ENCODE assay signal across 25 cellular contexts in the genomic region with DNA sequence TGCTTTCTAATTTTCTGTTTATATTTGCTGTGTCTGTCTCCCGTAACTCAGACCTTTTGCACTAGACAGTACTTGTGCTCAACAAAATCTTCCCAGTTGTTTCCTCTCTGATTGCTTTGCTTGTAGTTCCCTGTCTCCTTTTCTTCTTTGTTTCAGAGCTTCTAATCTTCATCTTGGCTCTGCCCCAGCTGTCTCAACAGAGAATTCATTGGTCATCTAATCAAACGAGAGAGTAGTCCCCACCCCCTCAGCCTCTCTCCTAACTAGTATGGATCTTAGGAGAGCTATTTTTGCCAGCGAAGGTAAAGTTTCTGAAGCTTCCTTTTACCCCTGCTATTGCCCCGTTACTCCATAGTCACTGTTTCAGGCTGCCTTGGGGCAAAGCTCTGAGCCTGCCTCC. TPM values are rescaled to one million over a fixed set of nuclear protein-coding genes. Genes with fewer than 3 reads are reported as not detected.
DNase-seq lines count a peak whose midpoint lies in the region; ATAC-seq and TF ChIP-seq lines count a peak whose summit lies in the region.
"Had no signal": no experiment of that assay in that cellular context is flagged by ENCODE, and none has a peak within 500 bp of the region (broad histone marks: within the 10 kb centered on the region; RNA-seq: fewer than 3 reads in every experiment).

No MANE protein-coding gene starts in this region.

- 59 to 61% methylated on average over 4 of the region's 4 CpGs for WGBS in testis, 2 donors

- intact Hi-C loops in testis (cut with DNase I; ENCODE audit: low total_unique reads) = no loop called here

- H3K27ac ChIP-seq in brain microvascular endothelial cell (no peak overlapping the region), testis (no peak overlapping the region)

- no peak for TF ChIP-seq POLR2A in testis (IDR thresholded peaks at IDR 0.05)

- H3K4me3 ChIP-seq in brain microvascular endothelial cell (ENCODE audit: low read depth, low read length) = no peak overlapping the region
- H3K4me3 ChIP-seq in testis = no peak overlapping the region

- H3K4me1 ChIP-seq in testis = peaks cover 7% of the 10 kb centered on the region
- H3K4me1 ChIP-seq: Caco-2 had no signal

- peak; percentile 53 for DNase-seq in NCI-H82 (lab: John Stamatoyannopoulos, UW)
- DNase-seq in NCI-H82 treated with DMSO at 0.1 percent for 48 hours (lab: John Stamatoyannopoulos, UW; ENCODE audit: unreplicated experiment) = no peak
- peak; percentile 50 for DNase-seq in brain microvascular endothelial cell
- peak; percentile 35 for DNase-seq in medulla oblongata (ENCODE audit: extremely low spot score)
- DNase-seq in testis = peak; percentile 57
- DNase-seq in NCI-H1417 treated with DMSO at 0.1 percent for 48 hours (lab: John Stamatoyannopoulos, UW) = no peak
- no peak for DNase-seq in hepatic stellate cell (ENCODE audit: low spot score)
- DNase-seq: 8988T; activated CD4-positive, alpha-beta memory T cell treated with anti-CD3 and anti-CD28 coated beads, Interleukin-2, amount 10 ng/mL, durations not matched to agents 7 days and 5 days; activated CD4-positive, alpha-beta T cell treated with anti-CD3 and anti-CD28 coated beads for 1 hour; amniotic stem cell; Caco-2; DMS79; effector CD4-positive, alpha-beta T cell; glutamatergic neuron; islet precursor cell; left ventricle myocardium superior; NCI-H187; NCI-H2171 treated with DMSO at 0.1 percent for 48 hours; NCI-H510A; stimulated activated CD4-positive, alpha-beta T cell treated with anti-CD3 and anti-CD28 coated beads, Interleukin-15, amount 100 ng/mL, for 24 hours; stimulated activated CD4-positive, alpha-beta T cell treated with anti-CD3 and anti-CD28 coated beads, Interleukin-4, amount 100 ng/mL, for 4 hours had no signal

- in situ Hi-C loops in brain microvascular endothelial cell (cut with HindIII; ENCODE audit: low pct_ligation_motif_present, low sequenced_read_pairs) = no loop called here

- no peaks in the 10 kb centered on the region for H3K27me3 ChIP-seq in brain microvascular endothelial cell (replicated peaks)
- no peaks in the 10 kb centered on the region for H3K27me3 ChIP-seq in testis

- ATAC-seq in GM21576 (IDR thresholded peaks at IDR 0.05; ENCODE audit: unreplicated experiment) = no peak
- ATAC-seq: activated T-helper 17 cell treated with anti-CD3 and anti-CD28 coated beads, Interleukin-2, amount 50 U/mL, for 72 hours; HepG2 had no signal

- H3K9me3 ChIP-seq in testis = no peaks in the 10 kb centered on the region
- H3K9me3 ChIP-seq: Caco-2 had no signal

- TF ChIP-seq CTCF in brain microvascular endothelial cell (IDR thresholded peaks at IDR 0.05; ENCODE audit: low read depth, low read length, missing control alignments) (no peak), testis (IDR thresholded peaks at IDR 0.05) (no peak)

- H3K36me3 ChIP-seq in brain microvascular endothelial cell (replicated peaks) = no peaks in the 10 kb centered on the region
- H3K36me3 ChIP-seq in testis (ENCODE audit: low read depth, missing control alignments) = no peaks in the 10 kb centered on the region

RNA-seq across cellular contexts. Expression of a gene that starts 32.8 kb away (rescaled TPM):
- total RNA-seq in testis = under 1 TPM; 0.43 to 0.79 TPM
- polyA plus RNA-seq in testis (ENCODE audit: insufficient read depth, low read depth, low replicate concordance) = 1.7 TPM
- total RNA-seq: Caco-2 had no signal

RNA-seq across cellular contexts. Expression of a gene that starts 50.5 kb away (rescaled TPM):
- total RNA-seq in testis = 10 to 100 TPM; 29.2 to 42.6 TPM
- 58.1 TPM for polyA plus RNA-seq in testis (ENCODE audit: insufficient read depth, low read depth, low replicate concordance)

Comparison
In these comparisons a context has a peak if more than half of its experiments do, and no peak if none do; other contexts are left out.
1. DNase-seq: peak in NCI-H82 (single experiment), brain microvascular endothelial cell (single experiment), medulla oblongata (single experiment) and testis (single experiment); none in NCI-H82 treated with DMSO at 0.1 percent for 48 hours (single experiment), NCI-H1417 treated with DMSO at 0.1 percent for 48 hours (single experiment) and hepatic stellate cell (single experiment).